Comparison of ENCODE assay signal across 1 cellular context in the genomic region with DNA sequence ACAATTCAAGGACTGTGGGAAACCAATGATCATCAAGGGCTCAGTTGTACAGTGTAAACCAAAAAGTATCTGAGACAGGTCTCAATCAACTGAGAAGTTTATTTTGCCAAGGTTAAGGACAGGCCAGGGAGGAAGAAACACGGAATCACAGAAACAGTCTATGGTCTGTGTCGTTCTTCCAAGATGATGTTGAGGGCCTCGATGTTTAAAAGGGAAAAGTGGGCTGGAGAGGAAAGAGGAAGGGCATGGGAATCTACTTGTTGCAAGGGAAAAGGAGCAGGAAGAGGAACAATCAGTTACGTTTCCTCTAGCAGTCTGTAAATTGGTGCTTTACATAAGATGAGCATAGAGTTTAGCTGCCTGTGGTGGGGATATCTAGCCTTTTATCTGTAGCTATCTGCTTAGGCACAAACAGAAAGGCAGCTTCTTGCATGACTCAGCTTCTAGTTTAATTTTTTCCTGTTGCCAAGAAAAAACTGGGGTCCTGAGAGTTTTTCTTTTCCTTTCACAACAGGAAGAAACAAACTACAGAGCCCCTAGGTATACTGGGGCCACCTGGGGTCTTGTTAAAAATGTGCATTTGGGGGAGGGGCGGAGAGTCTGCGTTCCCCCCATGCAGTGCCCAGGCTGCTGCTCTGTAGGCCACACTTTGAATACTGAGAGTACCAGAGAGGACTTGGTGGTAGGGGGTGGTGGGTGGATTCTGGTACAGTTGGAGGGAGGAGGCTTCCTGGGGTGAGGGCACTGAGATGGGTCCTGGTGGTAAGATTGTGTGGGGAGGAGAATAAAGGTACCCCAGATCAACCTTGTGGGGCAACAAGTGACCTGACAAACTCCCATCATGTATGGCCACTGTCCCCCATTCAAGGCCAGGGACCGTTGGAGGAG.
A peak's percentile ranks its signal among the peaks of the same experiment; 100 is the strongest.
TF ChIP-seq lines count a peak whose summit lies in the region.

No MANE protein-coding gene starts in this region.

TF ChIP-seq in HepG2, 621 proteins besides CTCF, POLR2A, EP300 and RAD21:
- TF ChIP-seq ZNF784 (CRISPR knock-in tag; IDR thresholded peaks at IDR 0.05; ENCODE audit: borderline replicate concordance) (no peak), ELF3 (CRISPR knock-in tag; IDR thresholded peaks at IDR 0.05) (peak; percentile 21; the same call in 1 of the 2 replicates)
